In genomic region chr14:64542839-64543207, GRCh38 we compare ENCODE assay signal across 1 cellular context.
TF ChIP-seq lines count a peak whose summit lies in the region.

No MANE protein-coding gene starts in this region.

TF ChIP-seq in HEK293, 187 proteins besides CTCF, POLR2A, EP300 and RAD21 (continued from another document):
- TF ChIP-seq ZSCAN16 (tag by site-specific recombination; IDR thresholded peaks at IDR 0.05), result no peak
- TF ChIP-seq ZNF302 (tag by site-specific recombination; IDR thresholded peaks at IDR 0.05; ENCODE audit: low read depth), result no peak
